8 cellular contexts compared by ENCODE assay signal in the genomic region with DNA sequence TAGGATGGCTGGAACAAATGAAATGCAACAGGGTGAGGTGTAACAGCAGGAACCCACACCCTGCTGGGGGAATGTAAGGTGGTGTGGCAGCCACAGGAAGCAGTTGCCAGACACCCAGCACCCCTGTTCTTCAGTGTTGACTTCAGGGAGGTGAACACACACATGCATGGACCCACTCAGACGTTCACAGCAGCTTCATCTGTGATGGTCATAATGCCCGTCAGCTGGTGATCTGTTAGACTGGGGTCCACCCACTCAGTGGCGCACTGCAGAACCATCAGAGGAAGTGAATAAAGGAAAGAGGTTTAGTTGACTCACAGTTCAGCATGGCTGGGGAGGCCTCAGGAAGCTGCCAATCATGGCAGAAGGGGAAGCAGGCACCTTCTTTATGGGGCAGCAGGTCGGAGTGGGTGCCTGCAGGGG. TPM values are rescaled to one million over a fixed set of nuclear protein-coding genes. Genes with fewer than 3 reads are reported as not detected.
DNase-seq lines count a peak whose midpoint lies in the region; ATAC-seq lines count a peak whose summit lies in the region.

No MANE protein-coding gene starts in this region.

- H3K9me3 Mint-ChIP-seq in activated T-helper 1 cell treated with anti-CD3 and anti-CD28 coated beads, Interleukin-12 subunit alpha, Interleukin-12 subunit beta, Interleukin-2, Interleukin-4 antibody, amounts not matched to agents 30 ng/mL and 10 ng/mL and 1 ng/mL, durations not matched to agents 14 hours and 24 hours and 36 hours, result no peaks in the 10 kb centered on the region

- no peaks in the 10 kb centered on the region for H3K27me3 Mint-ChIP-seq in activated T-helper 1 cell treated with anti-CD3 and anti-CD28 coated beads, Interleukin-12 subunit alpha, Interleukin-12 subunit beta, Interleukin-2, Interleukin-4 antibody, amounts not matched to agents 30 ng/mL and 10 ng/mL and 1 ng/mL, durations not matched to agents 14 hours and 24 hours and 36 hours (ENCODE audit: insufficient read depth)

- H3K4me1 Mint-ChIP-seq in activated T-helper 1 cell treated with anti-CD3 and anti-CD28 coated beads, Interleukin-12 subunit alpha, Interleukin-12 subunit beta, Interleukin-2, Interleukin-4 antibody, amounts not matched to agents 30 ng/mL and 10 ng/mL and 1 ng/mL, durations not matched to agents 14 hours and 24 hours and 36 hours (ENCODE audit: low read depth), result peaks cover 16% of the 10 kb centered on the region

- peak overlapping the region; percentile 8 for H3K4me3 Mint-ChIP-seq in activated T-helper 1 cell treated with anti-CD3 and anti-CD28 coated beads, Interleukin-12 subunit alpha, Interleukin-12 subunit beta, Interleukin-2, Interleukin-4 antibody, amounts not matched to agents 30 ng/mL and 10 ng/mL and 1 ng/mL, durations not matched to agents 14 hours and 24 hours and 36 hours

- DNase-seq in GDM1 (lab: John Stamatoyannopoulos, UW), result peak; percentile 79
- peak; percentile 74 for DNase-seq in NOMO-1 treated with DMSO at 0.1 percent for 48 hours (lab: John Stamatoyannopoulos, UW; ENCODE audit: unreplicated experiment)
- peak; percentile 25 for DNase-seq in activated T-helper 1 cell treated with anti-CD3 and anti-CD28 coated beads, Interleukin-12 subunit alpha, Interleukin-12 subunit beta, Interleukin-2, Interleukin-4 antibody, amounts not matched to agents 30 ng/mL and 10 ng/mL and 1 ng/mL, durations not matched to agents 14 hours and 24 hours and 36 hours (ENCODE audit: low spot score)
- DNase-seq in stimulated activated CD4-positive, alpha-beta T cell treated with anti-CD3 and anti-CD28 coated beads, Interleukin-12 subunit alpha, Interleukin-12 subunit beta, amount 100 ng/mL, for 4 hours, result peak; percentile 11
- DNase-seq in NCI-H2227 (lab: John Stamatoyannopoulos, UW; ENCODE audit: unreplicated experiment), result no peak
- no peak for DNase-seq in NCI-H774 (lab: John Stamatoyannopoulos, UW)

- H3K36me3 Mint-ChIP-seq in activated T-helper 1 cell treated with anti-CD3 and anti-CD28 coated beads, Interleukin-12 subunit alpha, Interleukin-12 subunit beta, Interleukin-2, Interleukin-4 antibody, amounts not matched to agents 30 ng/mL and 10 ng/mL and 1 ng/mL, durations not matched to agents 14 hours and 24 hours and 36 hours (ENCODE audit: low read depth), result peaks cover 2% of the 10 kb centered on the region

- H3K27ac Mint-ChIP-seq in activated T-helper 1 cell treated with anti-CD3 and anti-CD28 coated beads, Interleukin-12 subunit alpha, Interleukin-12 subunit beta, Interleukin-2, Interleukin-4 antibody, amounts not matched to agents 30 ng/mL and 10 ng/mL and 1 ng/mL, durations not matched to agents 14 hours and 24 hours and 36 hours, result peak overlapping the region; percentile 95

- intact Hi-C loops in activated T-helper 1 cell treated with anti-CD3 and anti-CD28 coated beads, Interleukin-12 subunit alpha, Interleukin-12 subunit beta, Interleukin-2, Interleukin-4 antibody, amounts not matched to agents 30 ng/mL and 10 ng/mL and 1 ng/mL, durations not matched to agents 14 hours and 24 hours and 36 hours (cut with micrococcal nuclease), result no loop called here

- no peak for ATAC-seq in HG03039 (IDR thresholded peaks at IDR 0.05; ENCODE audit: unreplicated experiment)
- ATAC-seq in HG02870 (IDR thresholded peaks at IDR 0.05; ENCODE audit: unreplicated experiment), result no peak

RNA-seq across cellular contexts. Expression of a gene that starts 22.7 kb away (rescaled TPM):
- 7.4 and 9.1 TPM in 2 replicates for total RNA-seq in activated T-helper 1 cell treated with anti-CD3 and anti-CD28 coated beads, Interleukin-12 subunit alpha, Interleukin-12 subunit beta, Interleukin-2, Interleukin-4 antibody, amounts not matched to agents 30 ng/mL and 10 ng/mL and 1 ng/mL, durations not matched to agents 14 hours and 24 hours and 36 hours

RNA-seq across cellular contexts. Expression of a gene that starts 44.0 kb away (rescaled TPM):
- total RNA-seq in activated T-helper 1 cell treated with anti-CD3 and anti-CD28 coated beads, Interleukin-12 subunit alpha, Interleukin-12 subunit beta, Interleukin-2, Interleukin-4 antibody, amounts not matched to agents 30 ng/mL and 10 ng/mL and 1 ng/mL, durations not matched to agents 14 hours and 24 hours and 36 hours, result 173 and 181 TPM in 2 replicates

Comparison
In these comparisons a context has a peak if more than half of its experiments do, and no peak if none do; other contexts are left out.
1. DNase-seq: peak in GDM1 (single experiment), NOMO-1 treated with DMSO at 0.1 percent for 48 hours (single experiment), activated T-helper 1 cell treated with anti-CD3 and anti-CD28 coated beads, Interleukin-12 subunit alpha, Interleukin-12 subunit beta, Interleukin-2, Interleukin-4 antibody, amounts not matched to agents 30 ng/mL and 10 ng/mL and 1 ng/mL, durations not matched to agents 14 hours and 24 hours and 36 hours (single experiment) and stimulated activated CD4-positive, alpha-beta T cell treated with anti-CD3 and anti-CD28 coated beads, Interleukin-12 subunit alpha, Interleukin-12 subunit beta, amount 100 ng/mL, for 4 hours (single experiment); none in NCI-H2227 (single experiment) and NCI-H774 (single experiment).